In genomic region chr9:76310991-76311390, GRCh38 we compare ENCODE assay signal across 23 cellular contexts.
"Had no signal": no experiment of that assay in that cellular context is flagged by ENCODE, and none has a peak within 500 bp of the region (broad histone marks: within the 10 kb centered on the region; RNA-seq: fewer than 3 reads in every experiment).

No MANE protein-coding gene starts in this region.

- DNase-seq: colonic mucosa; cortex of kidney; dermis blood vessel endothelial cell; effector CD4-positive, alpha-beta T cell; effector CD8-positive, alpha-beta T cell; effector memory CD4-positive, alpha-beta T cell; effector memory CD8-positive, alpha-beta T cell; endodermal cell; erythroblast; esophagus squamous epithelium; foreskin fibroblast; foreskin keratinocyte; foreskin melanocyte; gastrocnemius medialis; head of caudate nucleus; heart left ventricle; heart right ventricle had no signal

- H3K27me3 ChIP-seq: colonic mucosa, esophagus muscularis mucosa, esophagus squamous epithelium, foreskin keratinocyte, gastrocnemius medialis, gastroesophageal sphincter had no signal

- H3K4me1 ChIP-seq: colonic mucosa, esophagus muscularis mucosa, esophagus squamous epithelium, foreskin keratinocyte, gastrocnemius medialis, gastroesophageal sphincter, heart left ventricle, heart right ventricle had no signal

- H3K4me3 Mint-ChIP-seq: dendritic cell treated with granulocyte-macrophage colony-stimulating factor and Interleukin-4, amounts not matched to agents 40 ng/mL and 50 ng/mL, for 4 days; effector memory CD8-positive, alpha-beta T cell; endodermal cell had no signal

- H3K9me3 ChIP-seq: colonic mucosa, esophagus muscularis mucosa, esophagus squamous epithelium, gastrocnemius medialis, gastroesophageal sphincter, heart left ventricle, heart right ventricle had no signal

- H3K9me3 Mint-ChIP-seq: dendritic cell treated with granulocyte-macrophage colony-stimulating factor and Interleukin-4, amounts not matched to agents 40 ng/mL and 50 ng/mL, for 4 days; effector memory CD8-positive, alpha-beta T cell; endodermal cell had no signal

- H3K36me3 ChIP-seq: colonic mucosa, esophagus muscularis mucosa, esophagus squamous epithelium, gastrocnemius medialis, gastroesophageal sphincter, heart left ventricle, heart right ventricle had no signal

- H3K4me3 ChIP-seq: colonic mucosa, coronary artery, dorsolateral prefrontal cortex, esophagus muscularis mucosa, esophagus squamous epithelium, gastrocnemius medialis, gastroesophageal sphincter, heart left ventricle, heart right ventricle had no signal

- H3K4me1 Mint-ChIP-seq: endodermal cell had no signal

- ATAC-seq: effector memory CD8-positive, alpha-beta T cell; foreskin keratinocyte; gastrocnemius medialis; gastroesophageal sphincter; heart left ventricle; heart right ventricle had no signal

- H3K27ac ChIP-seq: colonic mucosa, coronary artery, dorsolateral prefrontal cortex, epithelial cell of prostate, esophagus muscularis mucosa, esophagus squamous epithelium, foreskin keratinocyte, gastrocnemius medialis, gastroesophageal sphincter, heart left ventricle, heart right ventricle had no signal

- H3K27ac Mint-ChIP-seq: dendritic cell treated with granulocyte-macrophage colony-stimulating factor and Interleukin-4, amounts not matched to agents 40 ng/mL and 50 ng/mL, for 4 days; effector memory CD8-positive, alpha-beta T cell; endodermal cell had no signal
